ENCODE assay signal across 23 cellular contexts in the genomic region with DNA sequence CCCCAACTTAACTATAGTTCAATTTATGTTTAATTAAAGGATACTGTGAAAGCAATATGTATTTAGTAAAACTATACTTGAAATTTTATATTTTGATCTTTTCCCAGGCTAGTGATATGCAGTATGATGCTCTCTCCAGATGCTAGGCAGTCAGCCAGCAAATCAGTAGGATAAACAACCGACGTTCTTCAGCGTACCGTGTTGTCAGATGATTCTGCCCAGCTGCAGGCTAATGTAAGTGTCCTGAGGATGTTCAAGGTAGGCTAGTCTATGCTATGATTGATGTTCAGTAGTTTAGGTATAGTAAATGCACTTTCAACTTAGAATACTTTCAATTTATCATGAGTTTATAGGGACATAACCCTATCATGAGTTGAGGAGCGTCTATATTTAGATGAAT.
DNase-seq lines count a peak whose midpoint lies in the region; ATAC-seq and TF ChIP-seq lines count a peak whose summit lies in the region.
"Had no signal": no experiment of that assay in that cellular context is flagged by ENCODE, and none has a peak within 500 bp of the region (broad histone marks: within the 10 kb centered on the region; RNA-seq: fewer than 3 reads in every experiment).

No MANE protein-coding gene starts in this region.

- peak; percentile 32 for DNase-seq in NCI-H2171 treated with DMSO at 0.1 percent for 48 hours (lab: John Stamatoyannopoulos, UW)
- no peak for DNase-seq in NCI-H2171 (lab: John Stamatoyannopoulos, UW)
- peak; percentile 21 for DNase-seq in NCI-H1092 treated with DMSO at 0.1 percent for 48 hours (lab: John Stamatoyannopoulos, UW)
- DNase-seq in NCI-H69 (lab: John Stamatoyannopoulos, UW): peak; percentile 77
- DNase-seq in chondrocyte (ENCODE audit: low spot score): no peak
- DNase-seq: 8988T; ACHN; CD4-positive, CD25-positive, alpha-beta regulatory T cell; DMS53; H9; MM.1S; NCI-H1436 treated with DMSO at 0.1 percent for 48 hours; NCI-H2029; NCI-H446 treated with DMSO at 0.1 percent for 48 hours; NCI-H526; SW 1271; T-helper 9 cell had no signal

- H3K4me3 Mint-ChIP-seq in chondrocyte (ENCODE audit: unreplicated experiment): no peak overlapping the region
- H3K4me3 Mint-ChIP-seq: CD4-positive, CD25-positive, alpha-beta regulatory T cell; GM23338; H9; IgD-negative memory B cell; T-helper 1 cell treated with Interleukin-12 subunit alpha and Interleukin-12 subunit beta and Interleukin-4 antibody, amounts not matched to agents 30 μg/mL and 1 μg/mL, for 36 hours had no signal

- H3K4me1 Mint-ChIP-seq in chondrocyte (ENCODE audit: low read depth): no peaks in the 10 kb centered on the region
- H3K4me1 Mint-ChIP-seq: CD4-positive, CD25-positive, alpha-beta regulatory T cell; GM23338; H9; IgD-negative memory B cell had no signal

- no peaks in the 10 kb centered on the region for H3K27me3 Mint-ChIP-seq in chondrocyte (ENCODE audit: low read depth)
- H3K27me3 Mint-ChIP-seq: IgD-negative memory B cell had no signal

- no peak for TF ChIP-seq CTCF in chondrocyte (IDR thresholded peaks at IDR 0.05)

- H3K9me3 Mint-ChIP-seq in chondrocyte (ENCODE audit: low read depth): peaks cover 34% of the 10 kb centered on the region
- H3K9me3 Mint-ChIP-seq: IgD-negative memory B cell had no signal

- no peak overlapping the region for H3K27ac Mint-ChIP-seq in chondrocyte (ENCODE audit: unreplicated experiment)
- H3K27ac Mint-ChIP-seq: CD4-positive, CD25-positive, alpha-beta regulatory T cell; GM23338; H9; IgD-negative memory B cell; T-helper 1 cell treated with Interleukin-12 subunit alpha and Interleukin-12 subunit beta and Interleukin-4 antibody, amounts not matched to agents 30 μg/mL and 1 μg/mL, for 36 hours had no signal

- H3K36me3 Mint-ChIP-seq in chondrocyte (ENCODE audit: low read depth): no peaks in the 10 kb centered on the region
- H3K36me3 Mint-ChIP-seq: CD4-positive, CD25-positive, alpha-beta regulatory T cell; IgD-negative memory B cell had no signal

- ATAC-seq in SK-N-SH treated with all-trans-retinoic acid at 6 μM for 48 hours (peak; percentile 53; the same call in 1 of the 3 replicates), HG03432 (IDR thresholded peaks at IDR 0.05; ENCODE audit: unreplicated experiment) (no peak), HG03565 (IDR thresholded peaks at IDR 0.05; ENCODE audit: unreplicated experiment) (no peak)
- ATAC-seq: GM23338 had no signal

TF ChIP-seq in SK-N-SH treated with all-trans-retinoic acid at 6 μM for 48 hours, 23 proteins besides CTCF, POLR2A, EP300 and RAD21:
- TF ChIP-seq ZNF8 (CRISPR knock-in tag; IDR thresholded peaks at IDR 0.05) (peak; percentile 75), OSR1 (CRISPR knock-in tag; IDR thresholded peaks at IDR 0.05) (no peak)

Comparison
In these comparisons a context has a peak if more than half of its experiments do, and no peak if none do; other contexts are left out.
1. DNase-seq: peak in NCI-H2171 treated with DMSO at 0.1 percent for 48 hours (single experiment), NCI-H1092 treated with DMSO at 0.1 percent for 48 hours (single experiment) and NCI-H69 (single experiment); none in NCI-H2171 (single experiment) and chondrocyte (single experiment).